Comparison of ENCODE assay signal across 19 cellular contexts in genomic region chr9:129573977-129574376, GRCh38. TPM values are rescaled to one million over a fixed set of nuclear protein-coding genes. Genes with fewer than 3 reads are reported as not detected.
DNase-seq lines count a peak whose midpoint lies in the region; ATAC-seq, FAIRE-seq and TF ChIP-seq lines count a peak whose summit lies in the region.
"Had no signal": no experiment of that assay in that cellular context is flagged by ENCODE, and none has a peak within 500 bp of the region (broad histone marks: within the 10 kb centered on the region; RNA-seq: fewer than 3 reads in every experiment).

No MANE protein-coding gene starts in this region.

- CTCF ChIA-PET in A549 (lab: Yijun Ruan, JAX) (interaction anchor here (1.3 to 3.5 kb wide), 5 partner anchors 10 to 434 kb away, joined by 4 to 18 read pairs (median 5); no protein-coding TSS in a partner anchor), Calu3 (lab: Charles Lee) (no interaction called here), K562 (lab: Yijun Ruan, JAX; ENCODE audit: low intra/inter-chr PET ratio) (no interaction called here)

- H3K27me3 ChIP-seq in K562 (ENCODE audit: control insufficient read depth in 2 of 2, insufficient read depth in 2 of 2, low read length in 2 of 2) (no peaks in the 10 kb centered on the region), neural progenitor cell (no peaks in the 10 kb centered on the region)

- H3K27me3 Mint-ChIP-seq in Calu3 (ENCODE audit: unreplicated experiment), result no peaks in the 10 kb centered on the region
- peaks cover 16% of the 10 kb centered on the region for H3K27me3 Mint-ChIP-seq in neural progenitor cell (ENCODE audit: insufficient read depth, low read depth)

- intact Hi-C loops in Calu3 (cut with micrococcal nuclease; ENCODE audit: unreplicated experiment), result no loop called here
- intact Hi-C loops in K562 (cut with micrococcal nuclease), result no loop called here

- TF ChIP-seq CTCF in A549 (IDR thresholded peaks at IDR 0.05), result no peak
- no peak for TF ChIP-seq CTCF in Calu3 (IDR thresholded peaks at IDR 0.05; ENCODE audit: unreplicated experiment)
- no peak for TF ChIP-seq CTCF in K562 (IDR thresholded peaks at IDR 0.05 in 2 of 3, conservative IDR thresholded peaks at IDR 0.05 in 1 of 3; ENCODE audit: insufficient read depth in 2 of 3, low read depth in 1 of 3, low read length in 3 of 3)
- TF ChIP-seq CTCF in neural progenitor cell (IDR thresholded peaks at IDR 0.05), result no peak

- WGBS in A549 (ENCODE audit: missing lambda C conversion rate), result 98% methylated on average over 5 of the region's 5 CpGs
- 52% methylated on average over 5 of the region's 5 CpGs for WGBS in K562 (ENCODE audit: insufficient coverage, low coverage, missing lambda C conversion rate)

- H3K27ac Mint-ChIP-seq in Calu3 (ENCODE audit: unreplicated experiment) (peak overlapping the region; percentile 65), neural progenitor cell (peak overlapping the region; percentile 77)
- H3K27ac Mint-ChIP-seq: CD4-positive, alpha-beta T cell had no signal

- in situ Hi-C loops in K562 (cut with MboI), result no loop called here

- H3K4me3 ChIP-seq in A549 (no peak overlapping the region), K562 (no peak overlapping the region), neural progenitor cell (no peak overlapping the region)
- H3K4me3 ChIP-seq: HAP-1 had no signal

- FAIRE-seq in A549 (lab: Jason Lieb, UNC) (no peak), K562 (lab: Jason Lieb, UNC) (no peak)
- FAIRE-seq: A204.1 had no signal

- H3K9ac ChIP-seq in K562 (ENCODE audit: insufficient read depth in 1 of 2, low read depth in 2 of 2, low read length in 2 of 2) (no peak overlapping the region), neural progenitor cell (no peak overlapping the region)

- no peak for TF ChIP-seq POLR2A in A549 (IDR thresholded peaks at IDR 0.05; ENCODE audit: low read length)
- no peak for TF ChIP-seq POLR2A in K562 (conservative IDR thresholded peaks at IDR 0.05)

- H3K4me3 Mint-ChIP-seq in Calu3 (ENCODE audit: low read depth, unreplicated experiment) (no peak overlapping the region), neural progenitor cell (no peak overlapping the region)
- H3K4me3 Mint-ChIP-seq: CD4-positive, alpha-beta T cell had no signal

- H3K4me2 ChIP-seq in A549 (no peak overlapping the region), K562 (ENCODE audit: insufficient read depth, low read length) (no peak overlapping the region), neural progenitor cell (no peak overlapping the region)

- peaks cover 52% of the 10 kb centered on the region for H3K4me1 ChIP-seq in A549
- peaks cover 24 to 44% of the 10 kb centered on the region in 2 experiments for H3K4me1 ChIP-seq in K562 (replicated peaks in 1 of 2; ENCODE audit: control insufficient read depth in 2 of 2, insufficient read depth in 2 of 2, low read length in 2 of 2)
- H3K4me1 ChIP-seq in neural progenitor cell, result peaks cover 14% of the 10 kb centered on the region

- POLR2A ChIA-PET in A549 (lab: Yijun Ruan, JAX), result interaction anchor here (1.6 kb wide), 1 partner anchor 77 kb away, joined by 6 read pairs; no protein-coding TSS in a partner anchor
- POLR2A ChIA-PET in K562 (lab: Yijun Ruan, JAX), result interaction anchor here (0.9 kb wide), 1 partner anchor 10 kb away, joined by 3 read pairs; no protein-coding TSS in a partner anchor

- H3K9me1 ChIP-seq in K562 (ENCODE audit: control insufficient read depth, insufficient read depth, low read length), result no peaks in the 10 kb centered on the region

- no TSS peak for BruUV-seq in Calu3 (replicated peaks; lab: Mats Ljungman, UMichigan)
- no TSS peak for BruUV-seq in K562 (replicated peaks; lab: Mats Ljungman, UMichigan)

- peaks cover 56% of the 10 kb centered on the region for H3K4me1 Mint-ChIP-seq in Calu3 (ENCODE audit: low read depth, unreplicated experiment)
- peaks cover 50% of the 10 kb centered on the region for H3K4me1 Mint-ChIP-seq in neural progenitor cell

- H4K20me1 ChIP-seq in K562 (replicated peaks; ENCODE audit: control insufficient read depth, insufficient read depth, low read length) (no peaks in the 10 kb centered on the region), neural progenitor cell (ENCODE audit: low read depth) (no peaks in the 10 kb centered on the region)

- no peak for TF ChIP-seq EP300 in A549 (IDR thresholded peaks at IDR 0.05)
- no peak for TF ChIP-seq EP300 in K562 (IDR thresholded peaks at IDR 0.05; ENCODE audit: low read length)

- H3K36me3 ChIP-seq in K562 (ENCODE audit: control insufficient read depth, insufficient read depth, low read length), result no peaks in the 10 kb centered on the region
- no peaks in the 10 kb centered on the region for H3K36me3 ChIP-seq in neural progenitor cell
- H3K36me3 ChIP-seq: HAP-1 had no signal

- H3K9me3 ChIP-seq in A549, result peaks cover 18% of the 10 kb centered on the region; the same call in 2 of the 3 replicates
- H3K9me3 ChIP-seq in K562 (replicated peaks; ENCODE audit: control insufficient read depth, insufficient read depth, low read depth, low read length), result peaks cover 1% of the 10 kb centered on the region
- no peaks in the 10 kb centered on the region for H3K9me3 ChIP-seq in neural progenitor cell (ENCODE audit: low read depth)
- H3K9me3 ChIP-seq: HAP-1 had no signal

- no peak overlapping the region for H2AFZ ChIP-seq in K562 (ENCODE audit: low read depth, low read length)
- no peak overlapping the region for H2AFZ ChIP-seq in neural progenitor cell (replicated peaks)

- no peak for TF ChIP-seq RAD21 in A549 (conservative IDR thresholded peaks at IDR 0.05 in 1 of 2, IDR thresholded peaks at IDR 0.05 in 1 of 2)
- TF ChIP-seq RAD21 in K562 (CRISPR knock-in tag; conservative IDR thresholded peaks at IDR 0.05 in 1 of 2, IDR thresholded peaks at IDR 0.05 in 1 of 2), result no peak

- H3K27ac ChIP-seq in A549 (peak overlapping the region; percentile 79 to 99; a peak in 5 of 6 replicates), K562 (ENCODE audit: extremely low read depth, low read depth, low read length) (no peak overlapping the region), neural progenitor cell (no peak overlapping the region)
- H3K27ac ChIP-seq: C4-2B had no signal

- ATAC-seq in A549 (no peak), K562 (no peak)

- peaks cover 3% of the 10 kb centered on the region for H3K9me3 Mint-ChIP-seq in Calu3 (ENCODE audit: low read depth, unreplicated experiment)
- peaks cover 7% of the 10 kb centered on the region for H3K9me3 Mint-ChIP-seq in neural progenitor cell
- H3K9me3 Mint-ChIP-seq: CD4-positive, alpha-beta T cell had no signal

- peaks cover 23% of the 10 kb centered on the region for H3F3A ChIP-seq in neural progenitor cell (ENCODE audit: low read depth)

- H3K79me2 ChIP-seq in K562 (ENCODE audit: control insufficient read depth, insufficient read depth, low read length), result no peaks in the 10 kb centered on the region
- no peaks in the 10 kb centered on the region for H3K79me2 ChIP-seq in neural progenitor cell (ENCODE audit: low read depth)

- H3K36me3 Mint-ChIP-seq in Calu3 (ENCODE audit: insufficient read depth, unreplicated experiment) (peaks cover 18% of the 10 kb centered on the region), neural progenitor cell (no peaks in the 10 kb centered on the region)

- DNase-seq in A549 (ENCODE audit: low read depth in 1 of 2, low spot score in 1 of 2) (no peak), Calu3 (no peak), K562 (ENCODE audit: extremely low read depth in 1 of 4, low spot score in 3 of 4) (no peak), neural progenitor cell (ENCODE audit: low spot score) (no peak), NCI-H146 (lab: John Stamatoyannopoulos, UW) (no peak), midbrain (lab: John Stamatoyannopoulos, UW) (no peak)
- DNase-seq in activated CD8-positive, alpha-beta memory T cell treated with anti-CD3 and anti-CD28 coated beads, Interleukin-2, amount 50 U/mL, for 4 hours, result no peak
- DNase-seq: AML-193; Caco-2; CD4-positive, alpha-beta T cell; DMS153; DMS79; GF-D8; GOT3; KBM-7 had no signal

RNA-seq across cellular contexts. Expression of gene C9orf50, which starts 46.9 kb away (rescaled TPM):
- 0.10 TPM in 1 of 2 replicates, not detected in the other for polyA plus RNA-seq in A549 (2011; rRNA removed)
- 0.08 TPM in 1 of 2 replicates, not detected in the other for polyA plus RNA-seq in A549 (2012; cell fraction: cytosol; rRNA removed)
- polyA plus RNA-seq in A549 (2012; cell fraction: nucleus; rRNA removed), result 0.07 TPM in 1 of 2 replicates, not detected in the other
- polyA plus RNA-seq in A549 (2017; fragmentation: RNase III; extraction: RNeasy Plus Mini Kit Qiagen cat#74134 plus additional on column Dnase treatment), result 0.05 TPM in 1 of 3 replicates, not detected in the others
- polyA minus RNA-seq in A549 (2011; rRNA and poly(A)+ RNA removed), result not detected in 2 replicates
- not detected in 2 replicates for total RNA-seq in Calu3 (2022)
- total RNA-seq in K562 (2011; cell fraction: chromatin; rRNA removed; ENCODE audit: low replicate concordance), result not detected in 2 replicates
- total RNA-seq in K562 (2011; cell fraction: nucleolus; rRNA removed), result not detected in 2 replicates
- not detected in 2 replicates for total RNA-seq in K562 (2011; cell fraction: nucleoplasm; rRNA removed)
- total RNA-seq in K562 (2014; rRNA removed), result 0.12 TPM in 1 of 2 replicates, not detected in the other
- not detected in 2 replicates for total RNA-seq in K562 (2014; rRNA removed; fragmentation: Illumina TruSeq; extraction: Trizol)
- total RNA-seq in K562 (2015; rRNA removed; fragmentation: Illumina TruSeq; extraction: Trizol), result not detected in 2 replicates
- total RNA-seq in K562 (2021), result not detected in 2 replicates
- not detected in 2 replicates for polyA plus RNA-seq in K562 (2011; rRNA removed)
- not detected in 2 replicates for polyA plus RNA-seq in K562 (2011; cell fraction: cytosol; rRNA removed)
- not detected in 2 replicates for polyA plus RNA-seq in K562 (2011; cell fraction: nucleus; rRNA removed)
- polyA plus RNA-seq in K562 (2012), result not detected in 2 replicates
- not detected in 2 replicates for polyA plus RNA-seq in K562 (2014; fragmentation: Illumina TruSeq; extraction: Trizol)
- not detected for polyA plus RNA-seq in K562 (2014; fragmentation: Nextera tagmentation; extraction: Ambion mirVana)
- polyA plus RNA-seq in K562 (2014; rRNA removed), result not detected in 2 replicates
- polyA minus RNA-seq in K562 (2011; rRNA and poly(A)+ RNA removed), result not detected in 2 replicates
- polyA minus RNA-seq in K562 (2011; cell fraction: cytosol; rRNA and poly(A)+ RNA removed), result not detected in 2 replicates
- polyA minus RNA-seq in K562 (2011; cell fraction: nucleus; rRNA and poly(A)+ RNA removed), result not detected in 2 replicates
- not detected in 2 replicates for total RNA-seq in neural progenitor cell (ENCODE audit: low replicate concordance)
- total RNA-seq: Caco-2; CD4-positive, alpha-beta T cell; HT-29 had no signal

RNA-seq across cellular contexts. Expression of gene NTMT1, which starts 52.0 kb away (rescaled TPM):
- polyA plus RNA-seq in A549 (2011; rRNA removed), result 39.2 and 49.4 TPM in 2 replicates
- polyA plus RNA-seq in A549 (2012; cell fraction: cytosol; rRNA removed), result 114 and 118 TPM in 2 replicates
- polyA plus RNA-seq in A549 (2012; cell fraction: nucleus; rRNA removed), result 71.4 and 87.0 TPM in 2 replicates
- polyA plus RNA-seq in A549 (2017; fragmentation: RNase III; extraction: RNeasy Plus Mini Kit Qiagen cat#74134 plus additional on column Dnase treatment), result 75.8 to 96.4 TPM (median 92.2 TPM) in 3 replicates
- polyA minus RNA-seq in A549 (2011; rRNA and poly(A)+ RNA removed), result 29.6 and 37.6 TPM in 2 replicates
- 34.7 and 36.1 TPM in 2 replicates for total RNA-seq in Calu3 (2022)
- 28.6 and 94.1 TPM in 2 replicates for total RNA-seq in K562 (2011; cell fraction: chromatin; rRNA removed; ENCODE audit: low replicate concordance)
- 70.3 and 71.4 TPM in 2 replicates for total RNA-seq in K562 (2011; cell fraction: nucleolus; rRNA removed)
- total RNA-seq in K562 (2011; cell fraction: nucleoplasm; rRNA removed), result 51.0 and 57.9 TPM in 2 replicates
- 116 and 120 TPM in 2 replicates for total RNA-seq in K562 (2014; rRNA removed)
- total RNA-seq in K562 (2014; rRNA removed; fragmentation: Illumina TruSeq; extraction: Trizol), result 49.6 and 59.2 TPM in 2 replicates
- total RNA-seq in K562 (2015; rRNA removed; fragmentation: Illumina TruSeq; extraction: Trizol), result 74.3 and 78.1 TPM in 2 replicates
- total RNA-seq in K562 (2021), result 108 and 110 TPM in 2 replicates
- polyA plus RNA-seq in K562 (2011; rRNA removed), result 74.7 and 79.2 TPM in 2 replicates
- 89.1 and 124 TPM in 2 replicates for polyA plus RNA-seq in K562 (2011; cell fraction: cytosol; rRNA removed)
- 42.9 and 47.3 TPM in 2 replicates for polyA plus RNA-seq in K562 (2011; cell fraction: nucleus; rRNA removed)
- polyA plus RNA-seq in K562 (2012), result 42.1 and 72.6 TPM in 2 replicates
- 80.6 and 113 TPM in 2 replicates for polyA plus RNA-seq in K562 (2014; fragmentation: Illumina TruSeq; extraction: Trizol)
- polyA plus RNA-seq in K562 (2014; fragmentation: Nextera tagmentation; extraction: Ambion mirVana), result 10 to 100 TPM; 42.1 to 67.0 TPM
- polyA plus RNA-seq in K562 (2014; rRNA removed), result 111 and 121 TPM in 2 replicates
- polyA minus RNA-seq in K562 (2011; rRNA and poly(A)+ RNA removed), result 34.5 and 60.2 TPM in 2 replicates
- polyA minus RNA-seq in K562 (2011; cell fraction: cytosol; rRNA and poly(A)+ RNA removed), result 23.4 and 42.2 TPM in 2 replicates
- 14.7 and 15.7 TPM in 2 replicates for polyA minus RNA-seq in K562 (2011; cell fraction: nucleus; rRNA and poly(A)+ RNA removed)
- total RNA-seq in neural progenitor cell (ENCODE audit: low replicate concordance), result 22.2 and 29.8 TPM in 2 replicates

Comparison
In these comparisons a context has a peak if more than half of its experiments do, and no peak if none do; other contexts are left out.
1. H3K27ac ChIP-seq: peak in A549 (2 of 2); none in K562 (single experiment) and neural progenitor cell (single experiment).